11 cellular contexts compared by ENCODE assay signal in genomic region chrX:7146026-7146702, GRCh38. TPM values are rescaled to one million over a fixed set of nuclear protein-coding genes. Genes with fewer than 3 reads are reported as not detected.
DNase-seq lines count a peak whose midpoint lies in the region; ATAC-seq and TF ChIP-seq lines count a peak whose summit lies in the region.
"Had no signal": no experiment of that assay in that cellular context is flagged by ENCODE, and none has a peak within 500 bp of the region (broad histone marks: within the 10 kb centered on the region; RNA-seq: fewer than 3 reads in every experiment).

No MANE protein-coding gene starts in this region.

- CTCF ChIA-PET in GM10248 (lab: Yijun Ruan, JAX) = no interaction called here

- no peaks in the 10 kb centered on the region for H3K9me3 Mint-ChIP-seq in activated naive CD8-positive, alpha-beta T cell treated with anti-CD3 and anti-CD28 coated beads, Interleukin-2, amount 50 U/mL, for 24 hours
- H3K9me3 Mint-ChIP-seq in mesothelial cell of epicardium = no peaks in the 10 kb centered on the region

- DNase-seq in GM12864 (ENCODE audit: low read depth) = no peak
- DNase-seq in activated naive CD8-positive, alpha-beta T cell treated with anti-CD3 and anti-CD28 coated beads, Interleukin-2, amount 50 U/mL, for 24 hours = no peak
- DNase-seq in mesothelial cell of epicardium (ENCODE audit: low spot score in 2 of 2, unreplicated experiment in 2 of 2) = no peak
- DNase-seq in GM10248 (ENCODE audit: extremely low spot score) = no peak
- no peak for DNase-seq in NCI-H1930 (lab: John Stamatoyannopoulos, UW)
- no peak for DNase-seq in mucosa of gallbladder (ENCODE audit: low spot score)
- DNase-seq: NCI-H1694; NK-92 treated with Interleukin-12 subunit alpha and Interleukin-12 subunit beta, amount 100 ng/mL, for 24 hours had no signal

- H3K4me2 ChIP-seq in BLaER1 = peak overlapping the region; percentile 93

- H3K36me3 Mint-ChIP-seq in activated naive CD8-positive, alpha-beta T cell treated with anti-CD3 and anti-CD28 coated beads, Interleukin-2, amount 50 U/mL, for 24 hours (ENCODE audit: low read depth) = no peaks in the 10 kb centered on the region
- H3K36me3 Mint-ChIP-seq in mesothelial cell of epicardium = peaks cover 9% of the 10 kb centered on the region

- H3K4me1 ChIP-seq in BLaER1 = peaks cover 50% of the 10 kb centered on the region

- POLR2A ChIA-PET in GM10248 (lab: Yijun Ruan, JAX) = interaction anchor here (1.7 kb wide), 1 partner anchor 36 kb away, joined by 7 read pairs; no protein-coding TSS in a partner anchor

- H3K27ac Mint-ChIP-seq in activated naive CD8-positive, alpha-beta T cell treated with anti-CD3 and anti-CD28 coated beads, Interleukin-2, amount 50 U/mL, for 24 hours = no peak overlapping the region
- peak overlapping the region; percentile 91 for H3K27ac Mint-ChIP-seq in mesothelial cell of epicardium

- peak overlapping the region; percentile 24 for H3K4me3 Mint-ChIP-seq in activated naive CD8-positive, alpha-beta T cell treated with anti-CD3 and anti-CD28 coated beads, Interleukin-2, amount 50 U/mL, for 24 hours
- H3K4me3 Mint-ChIP-seq in mesothelial cell of epicardium = peak overlapping the region; percentile 20

- H3K36me3 ChIP-seq in BLaER1 = peaks cover 26% of the 10 kb centered on the region
- H3K36me3 ChIP-seq: cardiac muscle cell had no signal

- H3K9me3 ChIP-seq in BLaER1 = peaks cover 14% of the 10 kb centered on the region

- H3K4me3 ChIP-seq in BLaER1 = no peak overlapping the region; the same call in 1 of the 2 replicates
- H3K4me3 ChIP-seq in GM12864 (ENCODE audit: low read depth, low read length) = peak overlapping the region; percentile 6; the same call in 1 of the 2 replicates

- no peak for ATAC-seq in activated naive CD8-positive, alpha-beta T cell treated with anti-CD3 and anti-CD28 coated beads, Interleukin-2, amount 50 U/mL, for 24 hours
- ATAC-seq in GM18511 (IDR thresholded peaks at IDR 0.05; ENCODE audit: unreplicated experiment) = no peak

- H3K27me3 ChIP-seq in BLaER1 = no peaks in the 10 kb centered on the region
- H3K27me3 ChIP-seq: cardiac muscle cell had no signal

- H3K9ac ChIP-seq in BLaER1 = no peak overlapping the region

- no peaks in the 10 kb centered on the region for H3K27me3 Mint-ChIP-seq in activated naive CD8-positive, alpha-beta T cell treated with anti-CD3 and anti-CD28 coated beads, Interleukin-2, amount 50 U/mL, for 24 hours
- H3K27me3 Mint-ChIP-seq in mesothelial cell of epicardium (ENCODE audit: low read depth) = no peaks in the 10 kb centered on the region

- peaks cover 23% of the 10 kb centered on the region for H3K4me1 Mint-ChIP-seq in activated naive CD8-positive, alpha-beta T cell treated with anti-CD3 and anti-CD28 coated beads, Interleukin-2, amount 50 U/mL, for 24 hours
- peaks cover 35% of the 10 kb centered on the region for H3K4me1 Mint-ChIP-seq in mesothelial cell of epicardium

- no peak overlapping the region for H3K27ac ChIP-seq in BLaER1
- H3K27ac ChIP-seq: cardiac muscle cell had no signal

- no peak for TF ChIP-seq CTCF in GM12864 (IDR thresholded peaks at IDR 0.05; ENCODE audit: low read depth, low read length, missing control alignments)
- no peak for TF ChIP-seq CTCF in mesothelial cell of epicardium (IDR thresholded peaks at IDR 0.05; ENCODE audit: unreplicated experiment)
- no peak for TF ChIP-seq CTCF in GM10248 (IDR thresholded peaks at IDR 0.05; ENCODE audit: control extremely low read depth, extremely low read depth, low read depth, missing control alignments)

- H4K20me1 ChIP-seq in BLaER1 = no peaks in the 10 kb centered on the region; the same call in 1 of the 2 replicates

RNA-seq across cellular contexts. Expression of gene STS, which starts 1.3 kb away (rescaled TPM):
- total RNA-seq in mesothelial cell of epicardium = 4.2 to 4.5 TPM (median 4.4 TPM) in 3 replicates
- 11.9 TPM for total RNA-seq in mucosa of gallbladder

RNA-seq across cellular contexts. Expression of gene PUDP, which starts 1.8 kb away (rescaled TPM):
- total RNA-seq in mesothelial cell of epicardium (41.4 to 45.6 TPM (median 44.5 TPM) in 3 replicates), mucosa of gallbladder (42.2 TPM)
